Comparison of ENCODE assay signal across 16 cellular contexts in genomic region chr2:9329497-9329896, GRCh38.
"Had no signal": no experiment of that assay in that cellular context is flagged by ENCODE, and none has a peak within 500 bp of the region (broad histone marks: within the 10 kb centered on the region; RNA-seq: fewer than 3 reads in every experiment).

No MANE protein-coding gene starts in this region.

- H3K27me3 Mint-ChIP-seq: activated naive CD8-positive, alpha-beta T cell treated with anti-CD3 and anti-CD28 coated beads, Interleukin-2, amount 50 U/mL, for 24 hours; stimulated activated naive CD8-positive, alpha-beta T cell treated with anti-CD3 and anti-CD28 coated beads, Interleukin-15, amount 100 ng/mL, for 72 hours had no signal

- H3K36me3 Mint-ChIP-seq: activated CD4-positive, alpha-beta memory T cell treated with anti-CD3 and anti-CD28 coated beads for 36 hours; activated CD8-positive, alpha-beta memory T cell treated with anti-CD3 and anti-CD28 coated beads, Interleukin-2, amount 10 ng/mL, durations not matched to agents 7 days and 5 days; naive thymus-derived CD8-positive, alpha-beta T cell; T-cell had no signal

- H3K9me3 Mint-ChIP-seq: activated CD4-positive, alpha-beta memory T cell treated with anti-CD3 and anti-CD28 coated beads for 36 hours; activated naive CD4-positive, alpha-beta T cell treated with anti-CD3 and anti-CD28 coated beads for 36 hours; activated naive CD8-positive, alpha-beta T cell treated with anti-CD3 and anti-CD28 coated beads, Interleukin-2, amount 50 U/mL, for 24 hours; activated T-helper 2 cell treated with anti-CD3 and anti-CD28 coated beads, Interferon-gamma antibody, Interleukin-2, Interleukin-4, amounts not matched to agents 10 μg/mL and 5 μg/mL and 100 μg/mL, durations not matched to agents 14 hours and 24 hours and 36 hours; naive thymus-derived CD8-positive, alpha-beta T cell; stimulated activated naive CD8-positive, alpha-beta T cell treated with anti-CD3 and anti-CD28 coated beads, Interleukin-15, amount 100 ng/mL, for 72 hours; T-cell had no signal

- H3K4me3 ChIP-seq: right lobe of liver, spleen had no signal

- H3K4me3 Mint-ChIP-seq: activated CD4-positive, alpha-beta memory T cell treated with anti-CD3 and anti-CD28 coated beads for 36 hours; activated CD8-positive, alpha-beta memory T cell treated with anti-CD3 and anti-CD28 coated beads, Interleukin-2, amount 10 ng/mL, durations not matched to agents 7 days and 5 days; activated naive CD4-positive, alpha-beta T cell treated with anti-CD3 and anti-CD28 coated beads for 36 hours; activated naive CD8-positive, alpha-beta T cell treated with anti-CD3 and anti-CD28 coated beads, Interleukin-2, amount 50 U/mL, for 24 hours; naive thymus-derived CD8-positive, alpha-beta T cell; stimulated activated naive CD8-positive, alpha-beta T cell treated with anti-CD3 and anti-CD28 coated beads, Interleukin-15, amount 100 ng/mL, for 72 hours; T-cell had no signal

- H3K27ac Mint-ChIP-seq: activated CD4-positive, alpha-beta memory T cell treated with anti-CD3 and anti-CD28 coated beads for 36 hours; activated CD8-positive, alpha-beta memory T cell treated with anti-CD3 and anti-CD28 coated beads, Interleukin-2, amount 10 ng/mL, durations not matched to agents 7 days and 5 days; activated naive CD4-positive, alpha-beta T cell treated with anti-CD3 and anti-CD28 coated beads for 36 hours; activated naive CD8-positive, alpha-beta T cell treated with anti-CD3 and anti-CD28 coated beads, Interleukin-2, amount 50 U/mL, for 24 hours; activated T-helper 2 cell treated with anti-CD3 and anti-CD28 coated beads, Interferon-gamma antibody, Interleukin-2, Interleukin-4, amounts not matched to agents 10 μg/mL and 5 μg/mL and 100 μg/mL, durations not matched to agents 14 hours and 24 hours and 36 hours; T-cell had no signal

- H3K4me2 ChIP-seq: SK-N-SH had no signal

- ATAC-seq: activated CD8-positive, alpha-beta memory T cell treated with anti-CD3 and anti-CD28 coated beads, Interleukin-2, amount 10 ng/mL, durations not matched to agents 7 days and 5 days; activated naive CD8-positive, alpha-beta T cell treated with anti-CD3 and anti-CD28 coated beads, Interleukin-2, amount 50 U/mL, for 24 hours; naive thymus-derived CD8-positive, alpha-beta T cell; stimulated activated naive CD8-positive, alpha-beta T cell treated with anti-CD3 and anti-CD28 coated beads, Interleukin-15, amount 100 ng/mL, for 72 hours; T-cell had no signal

- H3K27ac ChIP-seq: right lobe of liver, spleen, VCaP had no signal

- H3K4me1 Mint-ChIP-seq: activated CD8-positive, alpha-beta memory T cell treated with anti-CD3 and anti-CD28 coated beads, Interleukin-2, amount 10 ng/mL, durations not matched to agents 7 days and 5 days; stimulated activated naive CD8-positive, alpha-beta T cell treated with anti-CD3 and anti-CD28 coated beads, Interleukin-15, amount 100 ng/mL, for 72 hours had no signal

- H3K9me3 ChIP-seq: right lobe of liver, SK-N-SH, spleen had no signal

- H3K36me3 ChIP-seq: right lobe of liver, spleen had no signal

- DNase-seq: activated CD4-positive, alpha-beta memory T cell treated with anti-CD3 and anti-CD28 coated beads for 36 hours; activated CD8-positive, alpha-beta memory T cell treated with anti-CD3 and anti-CD28 coated beads, Interleukin-2, amount 10 ng/mL, durations not matched to agents 7 days and 5 days; activated naive CD4-positive, alpha-beta T cell treated with anti-CD3 and anti-CD28 coated beads for 36 hours; activated naive CD8-positive, alpha-beta T cell treated with anti-CD3 and anti-CD28 coated beads, Interleukin-2, amount 50 U/mL, for 24 hours; activated T-cell treated with anti-CD3 and anti-CD28 coated beads, Interleukin-2, amount 50 U/mL, for 1 hour; midbrain; naive thymus-derived CD8-positive, alpha-beta T cell; nucleus accumbens; right lobe of liver; SK-N-SH; spleen; stimulated activated naive CD8-positive, alpha-beta T cell treated with anti-CD3 and anti-CD28 coated beads, Interleukin-15, amount 100 ng/mL, for 72 hours; T-cell; T1000 had no signal

- H3K9ac ChIP-seq: SK-N-SH had no signal

- H3K27me3 ChIP-seq: right lobe of liver, spleen had no signal
